8 cellular contexts compared by ENCODE assay signal in the genomic region with DNA sequence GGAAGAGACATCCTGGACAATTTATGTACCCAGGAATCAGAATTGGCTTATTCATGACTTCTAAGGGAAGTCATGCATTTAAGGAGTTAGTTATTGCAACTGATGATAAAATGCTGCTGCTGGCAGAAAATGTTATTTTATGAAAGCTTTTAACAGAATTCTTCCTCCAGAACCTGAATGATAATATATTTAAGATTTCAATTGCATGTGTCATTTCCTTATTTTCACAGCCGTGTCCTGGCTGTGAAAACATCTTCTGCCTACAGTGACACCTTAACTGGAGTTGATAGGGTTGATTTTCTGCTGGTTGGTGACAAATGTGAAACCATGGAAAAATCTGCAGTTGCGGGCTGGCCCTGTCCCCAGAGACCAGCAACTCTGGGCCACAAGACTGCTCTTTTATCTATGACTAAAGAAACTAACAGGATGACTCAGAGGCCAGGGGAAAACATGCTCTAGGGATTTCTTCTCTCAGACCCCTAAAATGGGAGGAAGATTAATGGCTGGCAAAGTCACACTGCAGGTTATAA. TPM values are rescaled to one million over a fixed set of nuclear protein-coding genes. Genes with fewer than 3 reads are reported as not detected.
DNase-seq lines count a peak whose midpoint lies in the region; ATAC-seq and TF ChIP-seq lines count a peak whose summit lies in the region.

No MANE protein-coding gene starts in this region.

- no peaks in the 10 kb centered on the region for H3K9me3 ChIP-seq in body of pancreas
- no peaks in the 10 kb centered on the region for H3K9me3 ChIP-seq in endodermal cell (ENCODE audit: control insufficient read depth, low read length)

- DNase-seq in GM10266 (ENCODE audit: extremely low spot score) (peak; percentile 24), HK-2 (ENCODE audit: unreplicated experiment) (peak; percentile 76), body of pancreas (peak in 3 of 4 donors; percentile 15 to 59 (median 22)), D341Med (ENCODE audit: low spot score) (no peak), DMS53 (lab: John Stamatoyannopoulos, UW) (no peak), endodermal cell (no peak)
- DNase-seq in stimulated activated naive B cell treated with anti-CD40 and anti-IgM and Interleukin-4, amounts not matched to agents 10 μg/mL and 1 μg/mL and 100 μg/mL, for 72 hours: peak; percentile 71

- H3K36me3 ChIP-seq in body of pancreas (replicated peaks in 1 of 2; ENCODE audit: insufficient read depth in 1 of 2, low read depth in 2 of 2) (no peaks in the 10 kb centered on the region), endodermal cell (ENCODE audit: control insufficient read depth, insufficient read depth, low read length) (no peaks in the 10 kb centered on the region)

- peaks cover 0 to 3% of the 10 kb centered on the region in 2 donors for H3K27me3 Mint-ChIP-seq in stimulated activated naive B cell treated with anti-CD40 and anti-IgM and Interleukin-4, amounts not matched to agents 10 μg/mL and 1 μg/mL and 100 μg/mL, for 72 hours
- no peaks in the 10 kb centered on the region for H3K27me3 Mint-ChIP-seq in endodermal cell (ENCODE audit: insufficient read depth)

- peak overlapping the region in 1 of 2 donors; percentile 5 for H3K4me3 Mint-ChIP-seq in stimulated activated naive B cell treated with anti-CD40 and anti-IgM and Interleukin-4, amounts not matched to agents 10 μg/mL and 1 μg/mL and 100 μg/mL, for 72 hours
- H3K4me3 Mint-ChIP-seq in endodermal cell: no peak overlapping the region

- TF ChIP-seq CTCF in GM10266 (IDR thresholded peaks at IDR 0.05; ENCODE audit: control insufficient read depth, insufficient read depth, low read depth, missing control alignments) (no peak), body of pancreas (IDR thresholded peaks at IDR 0.05) (no peak), endodermal cell (conservative IDR thresholded peaks at IDR 0.05) (no peak)

- peaks cover 0 to 2% of the 10 kb centered on the region in 2 donors for H3K9me3 Mint-ChIP-seq in stimulated activated naive B cell treated with anti-CD40 and anti-IgM and Interleukin-4, amounts not matched to agents 10 μg/mL and 1 μg/mL and 100 μg/mL, for 72 hours
- no peaks in the 10 kb centered on the region for H3K9me3 Mint-ChIP-seq in endodermal cell

- no peak overlapping the region for H3K9ac ChIP-seq in endodermal cell (ENCODE audit: extremely low read depth, low read length, poor library complexity, severe bottlenecking)

- WGBS in body of pancreas, 2 donors: 6 to 25% methylated on average over 2 of the region's 2 CpGs
- 87% methylated on average over 2 of the region's 2 CpGs; no CpG with 5 or more reads in 1 of the 2 experiments for WGBS in endodermal cell (ENCODE audit: insufficient coverage in 1 of 2, insufficient read length in 1 of 2), 2 experiments

- H3K36me3 Mint-ChIP-seq in stimulated activated naive B cell treated with anti-CD40 and anti-IgM and Interleukin-4, amounts not matched to agents 10 μg/mL and 1 μg/mL and 100 μg/mL, for 72 hours: peaks cover 3 to 5% of the 10 kb centered on the region in 2 donors
- no peaks in the 10 kb centered on the region for H3K36me3 Mint-ChIP-seq in endodermal cell (ENCODE audit: low read depth)

- H3K27ac ChIP-seq in body of pancreas (peak overlapping the region in 1 of 4 donors; percentile 34), endodermal cell (ENCODE audit: low read depth, low read length) (no peak overlapping the region)

- H3K4me3 ChIP-seq in body of pancreas (no peak overlapping the region), endodermal cell (ENCODE audit: low read length) (no peak overlapping the region)

- no peak for TF ChIP-seq POLR2A in body of pancreas (IDR thresholded peaks at IDR 0.05)

- no peak overlapping the region for H3K27ac Mint-ChIP-seq in stimulated activated naive B cell treated with anti-CD40 and anti-IgM and Interleukin-4, amounts not matched to agents 10 μg/mL and 1 μg/mL and 100 μg/mL, for 72 hours
- no peak overlapping the region for H3K27ac Mint-ChIP-seq in endodermal cell

- H3K27me3 ChIP-seq in body of pancreas: no peaks in the 10 kb centered on the region
- no peaks in the 10 kb centered on the region for H3K27me3 ChIP-seq in endodermal cell (ENCODE audit: control insufficient read depth, insufficient read depth, low read length, poor library complexity, severe bottlenecking)

- ATAC-seq in GM21447 (IDR thresholded peaks at IDR 0.05; ENCODE audit: unreplicated experiment) (peak; percentile 91), body of pancreas (no peak)
- peak; percentile 96 to 98 for ATAC-seq in stimulated activated naive B cell treated with anti-CD40 and anti-IgM and Interleukin-4, amounts not matched to agents 10 μg/mL and 1 μg/mL and 100 μg/mL, for 72 hours (replicated peaks)

- peaks cover 8 to 21% of the 10 kb centered on the region in 2 donors for H3K4me1 Mint-ChIP-seq in stimulated activated naive B cell treated with anti-CD40 and anti-IgM and Interleukin-4, amounts not matched to agents 10 μg/mL and 1 μg/mL and 100 μg/mL, for 72 hours
- no peaks in the 10 kb centered on the region for H3K4me1 Mint-ChIP-seq in endodermal cell

- intact Hi-C loops in body of pancreas (cut with DNase I): no loop called here

- peaks cover 12% of the 10 kb centered on the region for H3K4me1 ChIP-seq in body of pancreas
- H3K4me1 ChIP-seq in endodermal cell (ENCODE audit: control insufficient read depth, insufficient read depth, low read length): no peaks in the 10 kb centered on the region

RNA-seq across cellular contexts. Expression of a gene that starts 12.3 kb away (rescaled TPM):
- total RNA-seq in body of pancreas (10 to 100 TPM; 12.2 to 38.2 TPM), endodermal cell (10 to 100 TPM; 18.5 to 18.8 TPM)
- polyA plus RNA-seq in endodermal cell (2013, experiment 1 of 2): 24.8 TPM
- polyA plus RNA-seq in endodermal cell (2013, experiment 2 of 2): 22.6 TPM

Comparison
In these comparisons a context has a peak if more than half of its experiments do, and no peak if none do; other contexts are left out.
1. DNase-seq: peak in GM10266 (single experiment), HK-2 (single experiment), body of pancreas (3 of 4) and stimulated activated naive B cell treated with anti-CD40 and anti-IgM and Interleukin-4, amounts not matched to agents 10 μg/mL and 1 μg/mL and 100 μg/mL, for 72 hours (single experiment); none in D341Med (single experiment), DMS53 (single experiment) and endodermal cell (single experiment).